In genomic region chr15:58737298-58737697, GRCh38 we compare ENCODE assay signal across 1 cellular context.
TF ChIP-seq lines count a peak whose summit lies in the region.

No MANE protein-coding gene starts in this region.

TF ChIP-seq in endothelial cell of umbilical vein, 7 proteins besides CTCF, POLR2A, EP300 and RAD21:
- TF ChIP-seq GATA2 (IDR thresholded peaks at IDR 0.05; ENCODE audit: insufficient read depth, insufficient read length, low read depth, low read length), result no peak
- TF ChIP-seq EZH2 (IDR thresholded peaks at IDR 0.05; ENCODE audit: borderline replicate concordance, low read depth, low read length, severe bottlenecking), result no peak
- no peak for TF ChIP-seq MAX (IDR thresholded peaks at IDR 0.05; ENCODE audit: insufficient read depth, insufficient read length)
- no peak for TF ChIP-seq FOS (IDR thresholded peaks at IDR 0.05; ENCODE audit: borderline replicate concordance, insufficient read depth, low read length)
- TF ChIP-seq POLR2AphosphoS5 (IDR thresholded peaks at IDR 0.05; ENCODE audit: insufficient read depth, low read depth, low read length), result no peak
- no peak for TF ChIP-seq MYC (IDR thresholded peaks at IDR 0.05; ENCODE audit: low read depth, low read length)
- no peak for TF ChIP-seq JUN (IDR thresholded peaks at IDR 0.05; ENCODE audit: borderline replicate concordance, insufficient read depth, insufficient read length, low read depth)
TF ChIP-seq in endothelial cell of umbilical vein: peak in this region for 0.
